Comparison of ENCODE assay signal across 8 cellular contexts in the genomic region with DNA sequence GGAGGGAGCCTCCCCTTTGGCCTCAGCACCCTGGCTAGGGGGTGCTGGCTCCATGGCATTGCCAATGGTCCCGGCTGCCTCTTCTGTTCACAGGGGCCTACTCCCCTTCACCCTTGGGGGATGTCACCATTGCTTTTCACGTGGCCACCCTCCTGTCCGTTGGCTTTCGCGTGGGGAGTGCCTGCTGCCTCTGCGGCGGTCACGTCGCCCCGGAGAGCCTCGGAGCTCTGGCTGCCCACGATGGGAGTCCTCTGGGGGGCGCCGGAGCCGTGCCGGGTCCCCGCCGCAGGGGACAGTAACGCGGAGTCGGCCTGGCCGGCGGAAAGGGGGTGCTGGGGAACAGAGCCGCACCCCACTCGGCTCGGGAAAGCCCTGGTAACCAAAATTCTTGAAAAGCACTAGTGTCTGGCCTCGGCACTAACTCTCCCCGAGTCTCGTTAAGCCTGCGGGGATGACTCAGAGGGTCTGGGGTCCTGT. TPM values are rescaled to one million over a fixed set of nuclear protein-coding genes. Genes with fewer than 3 reads are reported as not detected.
DNase-seq lines count a peak whose midpoint lies in the region; ATAC-seq and TF ChIP-seq lines count a peak whose summit lies in the region.

No MANE protein-coding gene starts in this region.

- TF ChIP-seq CTCF in A673 (conservative IDR thresholded peaks at IDR 0.05; ENCODE audit: low read depth, low read length) (peak; percentile 60), GM13976 (IDR thresholded peaks at IDR 0.05; ENCODE audit: borderline replicate concordance, control extremely low read depth, extremely low read depth, insufficient read depth, missing control alignments) (peak; percentile 13), mammary epithelial cell (conservative IDR thresholded peaks at IDR 0.05 in 1 of 2, IDR thresholded peaks at IDR 0.05 in 1 of 2; ENCODE audit: extremely low read depth in 1 of 2, insufficient read depth in 1 of 2, low read depth in 1 of 2, low read length in 2 of 2) (peak in 1 of 2 donors; percentile 16)

- peak overlapping the region; percentile 98 for H3K4me2 ChIP-seq in mammary epithelial cell (ENCODE audit: insufficient read depth, low read depth, low read length)

- no TSS peak for BruUV-seq in A673 (replicated peaks; lab: Mats Ljungman, UMichigan)
- TSS peak; percentile 77 for BruUV-seq in mammary epithelial cell (replicated peaks; lab: Mats Ljungman, UMichigan)

- no peaks in the 10 kb centered on the region for H3K36me3 ChIP-seq in A673 (ENCODE audit: insufficient read depth, low read length, poor library complexity, severe bottlenecking)
- H3K36me3 ChIP-seq in SK-N-MC (ENCODE audit: insufficient read depth, low read length), result peaks cover 2% of the 10 kb centered on the region; the same call in 1 of the 2 replicates
- peaks cover 10% of the 10 kb centered on the region for H3K36me3 ChIP-seq in mammary epithelial cell (ENCODE audit: insufficient read depth, low read length)

- ATAC-seq in HG03159 (IDR thresholded peaks at IDR 0.05; ENCODE audit: unreplicated experiment) (peak; percentile 23), GM18519 (IDR thresholded peaks at IDR 0.05; ENCODE audit: low FRiP score, unreplicated experiment) (no peak)

- H3K9ac ChIP-seq in SK-N-MC (ENCODE audit: insufficient read length), result peak overlapping the region; percentile 79
- peak overlapping the region; percentile 97 for H3K9ac ChIP-seq in mammary epithelial cell (ENCODE audit: insufficient read depth, low read length)

- H3K4me1 ChIP-seq in A673 (ENCODE audit: insufficient read depth, low read length, poor library complexity, severe bottlenecking) (no peaks in the 10 kb centered on the region), mammary epithelial cell (ENCODE audit: insufficient read depth, low read length) (peaks cover 21% of the 10 kb centered on the region)

- H4K20me1 ChIP-seq in mammary epithelial cell (ENCODE audit: insufficient read depth, low read length), result no peaks in the 10 kb centered on the region

- H3K4me3 ChIP-seq in A673 (ENCODE audit: low read depth, low read length, poor library complexity, severe bottlenecking) (peak overlapping the region; percentile 85), SK-N-MC (peak overlapping the region; percentile 97), mammary epithelial cell (replicated peaks in 1 of 3; ENCODE audit: insufficient read depth in 1 of 3, low read depth in 2 of 3, low read length in 3 of 3) (peak overlapping the region; percentile 84 to 98 (median 88))

- dilution Hi-C loops in mammary epithelial cell (cut with HindIII; ENCODE audit: low sequenced_read_pairs), result no loop called here

- CTCF ChIA-PET in A673 (lab: Charles Lee), result no interaction called here
- CTCF ChIA-PET in mammary epithelial cell (lab: Charles Lee; ENCODE audit: low non-redundant PET), result no interaction called here

- H3K27me3 ChIP-seq in A673 (replicated peaks; ENCODE audit: insufficient read depth, low read depth, low read length, poor library complexity), result no peaks in the 10 kb centered on the region
- no peaks in the 10 kb centered on the region for H3K27me3 ChIP-seq in mammary epithelial cell (ENCODE audit: insufficient read depth, low read length)

- no peaks in the 10 kb centered on the region for H3K9me3 ChIP-seq in A673 (ENCODE audit: low read depth, low read length, poor library complexity, severe bottlenecking)
- H3K9me3 ChIP-seq in SK-N-MC (ENCODE audit: low read depth, low read length), result no peaks in the 10 kb centered on the region
- H3K9me3 ChIP-seq in mammary epithelial cell (replicated peaks; ENCODE audit: insufficient read depth, low read length), result no peaks in the 10 kb centered on the region

- peaks cover 26% of the 10 kb centered on the region for H3K79me2 ChIP-seq in mammary epithelial cell (ENCODE audit: insufficient read depth, low read length)

- peak; percentile 40 for DNase-seq in A673 (ENCODE audit: low spot score)
- DNase-seq in GM13976 (ENCODE audit: low spot score), result peak; percentile 74
- no peak for DNase-seq in SK-N-MC (ENCODE audit: low read depth, low spot score)
- no peak for DNase-seq in mammary epithelial cell
- DNase-seq in kidney tubule cell (ENCODE audit: low spot score), result peak; percentile 35
- peak; percentile 19 to 21 for DNase-seq in stimulated activated CD4-positive, alpha-beta T cell treated with anti-CD3 and anti-CD28 coated beads, Interleukin-2, amount 100 ng/mL, for 48 hours

- intact Hi-C loops in A673 (cut with micrococcal nuclease; ENCODE audit: unreplicated experiment) (no loop called here), mammary epithelial cell (cut with micrococcal nuclease) (no loop called here)

- 0% methylated on average over 1 of the region's 30 CpGs for WGBS in mammary epithelial cell (ENCODE audit: low coverage, missing lambda C conversion rate)

- POLR2A ChIA-PET in A673 (lab: Charles Lee; ENCODE audit: low non-redundant PET), result no interaction called here

- H3K27ac ChIP-seq in A673 (ENCODE audit: low read depth, low read length, poor library complexity, severe bottlenecking) (peak overlapping the region; percentile 58), SK-N-MC (no peak overlapping the region), mammary epithelial cell (ENCODE audit: insufficient read depth, low read depth, low read length) (peak overlapping the region; percentile 98)

- in situ Hi-C loops in GM13976 (cut with MboI; ENCODE audit: low sequenced_read_pairs, unreplicated experiment), result no loop called here
- in situ Hi-C loops in mammary epithelial cell (cut with MboI; ENCODE audit: low sequenced_read_pairs in 2 of 2), result loop anchor here (10.0 to 25.0 kb wide), 4 partner anchors 119 to 391 kb away; a partner anchor contains a TSS

- H2AFZ ChIP-seq in mammary epithelial cell (ENCODE audit: low read depth, low read length), result peak overlapping the region; percentile 96

RNA-seq across cellular contexts. Expression of a gene that starts 0.7 kb away (rescaled TPM):
- total RNA-seq in A673 (2021) (8.7 and 14.7 TPM in 2 replicates), mammary epithelial cell (10 to 100 TPM; 63.8 to 99.1 TPM)
- 19.3 TPM for polyA plus RNA-seq in mammary epithelial cell
- polyA minus RNA-seq in mammary epithelial cell, result 1.8 TPM

RNA-seq across cellular contexts. Expression of a gene that starts 25.7 kb away (rescaled TPM):
- total RNA-seq in A673 (2021) (not detected in 2 replicates), mammary epithelial cell (not detected)
- polyA plus RNA-seq in mammary epithelial cell, result not detected
- polyA minus RNA-seq in mammary epithelial cell, result not detected

Comparison
In these comparisons a context has a peak if more than half of its experiments do, and no peak if none do; other contexts are left out.
1. DNase-seq: peak in A673 (single experiment), GM13976 (single experiment), kidney tubule cell (single experiment) and stimulated activated CD4-positive, alpha-beta T cell treated with anti-CD3 and anti-CD28 coated beads, Interleukin-2, amount 100 ng/mL, for 48 hours (2 of 2); none in SK-N-MC (single experiment) and mammary epithelial cell (single experiment).
2. Peak in every context shown above with its lines, with median percentiles within 50 percentile points of each other: H3K4me3 ChIP-seq.